Comparison of ENCODE assay signal across 8 cellular contexts in the genomic region with DNA sequence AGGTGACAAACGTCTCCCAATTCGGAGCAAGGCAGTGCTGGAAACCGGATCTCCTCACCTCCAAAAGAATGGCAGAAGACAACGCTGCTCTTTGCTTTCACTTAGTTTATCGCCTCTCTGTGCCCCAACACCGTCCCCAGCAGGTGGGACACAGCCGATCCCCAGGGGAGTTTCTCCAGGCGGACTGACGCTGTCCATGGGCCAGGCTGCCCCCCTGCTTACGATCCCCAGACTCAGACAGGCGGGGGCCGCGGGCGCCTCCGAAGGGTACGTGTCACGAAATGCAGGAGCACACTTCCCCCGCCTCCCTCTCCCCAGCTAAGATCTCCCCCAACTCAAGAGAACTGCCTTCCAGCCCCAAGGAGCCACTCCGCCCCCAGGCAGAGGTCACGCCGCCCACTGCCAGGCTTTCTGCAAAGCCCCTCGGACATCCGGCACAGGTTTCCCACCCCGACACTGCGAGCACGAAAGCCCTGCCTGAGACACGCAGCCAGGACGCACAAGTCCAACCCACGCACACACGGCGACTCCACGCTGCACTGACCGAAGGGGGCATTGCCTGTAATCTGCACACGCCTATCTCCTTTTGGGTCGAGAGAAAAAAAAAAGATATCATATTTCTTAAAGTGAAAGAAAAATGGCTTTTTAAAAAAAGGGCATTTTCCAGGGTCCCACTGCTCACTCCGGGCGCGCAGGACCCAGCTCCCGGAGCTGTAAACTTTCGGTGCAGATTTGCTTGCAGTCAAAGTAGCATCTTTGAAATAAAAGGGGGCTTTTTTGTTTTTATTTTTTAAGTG. TPM values are rescaled to one million over a fixed set of nuclear protein-coding genes. Genes with fewer than 3 reads are reported as not detected.
DNase-seq lines count a peak whose midpoint lies in the region; ATAC-seq, FAIRE-seq and TF ChIP-seq lines count a peak whose summit lies in the region.

No MANE protein-coding gene starts in this region.

- DNase-seq in Caco-2 (peak; percentile 72 to 81), GM23248 (peak; percentile 94), NT2/D1 (ENCODE audit: low read depth, low spot score) (no peak), cerebellar cortex (ENCODE audit: low spot score) (peak; percentile 79), keratinocyte (ENCODE audit: low read depth, low spot score) (no peak)

- no peaks in the 10 kb centered on the region for H3K27me3 Mint-ChIP-seq in Caco-2 (ENCODE audit: insufficient read depth, unreplicated experiment)

- ATAC-seq in GM21737 (IDR thresholded peaks at IDR 0.05; ENCODE audit: unreplicated experiment) (no peak), HG03039 (IDR thresholded peaks at IDR 0.05; ENCODE audit: unreplicated experiment) (no peak)

- H3K4me2 ChIP-seq in GM23248 (ENCODE audit: unreplicated experiment) (peak overlapping the region; percentile 93), keratinocyte (ENCODE audit: control insufficient read depth, extremely low read depth, insufficient read depth, low read depth, low read length) (peak overlapping the region; percentile 73)

- H3F3A ChIP-seq in GM23248 (ENCODE audit: insufficient read depth), result peaks cover 40% of the 10 kb centered on the region

- peak overlapping the region; percentile 63 for H2AFZ ChIP-seq in GM23248
- no peak overlapping the region for H2AFZ ChIP-seq in keratinocyte (ENCODE audit: control insufficient read depth, low read length)

- H3K9ac ChIP-seq in GM23248, result peak overlapping the region; percentile 95
- H3K9ac ChIP-seq in NT2/D1 (ENCODE audit: insufficient read length, low read depth), result peak overlapping the region; percentile 88
- peak overlapping the region; percentile 93 for H3K9ac ChIP-seq in keratinocyte (ENCODE audit: control insufficient read depth, extremely low read depth, insufficient read depth, low read length)
- H3K9ac ChIP-seq in skeletal muscle tissue (ENCODE audit: low read depth in 1 of 3, low read length in 3 of 3), result peak overlapping the region; percentile 92 to 99 (median 97)

- 1 to 2% methylated on average over 36 to 40 of the region's 40 CpGs for WGBS in GM23248 (ENCODE audit: low coverage in 1 of 2, low lambda C conversion rate in 2 of 2, missing lambda C conversion rate in 2 of 2), 2 experiments

- no TSS peak for BruUV-seq in Caco-2 (replicated peaks; lab: Mats Ljungman, UMichigan)

- dilution Hi-C loops in keratinocyte (cut with MboI; ENCODE audit: extremely low pct_ligation_motif_present, low sequenced_read_pairs), result no loop called here

- H3K36me3 ChIP-seq in Caco-2 (ENCODE audit: control insufficient read depth, insufficient read depth, low read length) (0 out of 2 replicates have a peak, but pooled peaks cover 5% of the 10 kb centered on the region), GM23248 (ENCODE audit: low read depth) (peaks cover 23% of the 10 kb centered on the region), NT2/D1 (ENCODE audit: insufficient read depth, insufficient read length, low read length) (peaks cover 37% of the 10 kb centered on the region), keratinocyte (ENCODE audit: control insufficient read depth in 2 of 2, extremely low read depth in 1 of 2, insufficient read depth in 2 of 2, low read length in 2 of 2) (peaks cover 7 to 11% of the 10 kb centered on the region in 2 experiments), skeletal muscle tissue (ENCODE audit: control insufficient read depth in 3 of 3, insufficient read depth in 3 of 3, low read length in 3 of 3) (peaks cover 7 to 14% (median 8%) of the 10 kb centered on the region in 3 donors)

- no peak for FAIRE-seq in keratinocyte (lab: Jason Lieb, UNC)

- peaks cover 52% of the 10 kb centered on the region for H3K36me3 Mint-ChIP-seq in Caco-2 (ENCODE audit: insufficient read depth, unreplicated experiment)

- H3K27ac ChIP-seq in GM23248 (peak overlapping the region; percentile 95), keratinocyte (ENCODE audit: control insufficient read depth, insufficient read depth, low read length) (peak overlapping the region; percentile 85), skeletal muscle tissue (ENCODE audit: low read depth, low read length) (peak overlapping the region; percentile 91)

- POLR2A ChIA-PET in Caco-2 (lab: Charles Lee), result no interaction called here

- H3K9me3 ChIP-seq in Caco-2 (no peaks in the 10 kb centered on the region), GM23248 (ENCODE audit: low read depth) (no peaks in the 10 kb centered on the region), NT2/D1 (ENCODE audit: insufficient read depth, low read length) (no peaks in the 10 kb centered on the region), keratinocyte (ENCODE audit: control insufficient read depth, low read depth, low read length) (no peaks in the 10 kb centered on the region), skeletal muscle tissue (ENCODE audit: control insufficient read depth in 3 of 3, low read length in 3 of 3) (no peaks in the 10 kb centered on the region)

- H3K79me2 ChIP-seq in GM23248 (ENCODE audit: insufficient read depth), result peaks cover 68% of the 10 kb centered on the region
- H3K79me2 ChIP-seq in keratinocyte (ENCODE audit: control insufficient read depth, insufficient read depth, low read length), result peaks cover 65% of the 10 kb centered on the region

- H3K4me1 Mint-ChIP-seq in Caco-2 (ENCODE audit: low read depth, unreplicated experiment), result peaks cover 13% of the 10 kb centered on the region

- H3K4me3 ChIP-seq in Caco-2 (ENCODE audit: low read depth, low read length) (peak overlapping the region; percentile 84), GM23248 (peak overlapping the region; percentile 100), NT2/D1 (ENCODE audit: insufficient read length, low read depth) (peak overlapping the region; percentile 88), keratinocyte (ENCODE audit: control insufficient read depth in 2 of 3, extremely low read depth in 1 of 3, insufficient read depth in 2 of 3, low read depth in 1 of 3, low read length in 3 of 3) (peak overlapping the region; percentile 78 to 86 (median 80)), skeletal muscle tissue (ENCODE audit: low read length in 3 of 3) (peak overlapping the region; percentile 93 to 97 (median 96))

- H4K20me1 ChIP-seq in GM23248 (ENCODE audit: insufficient read depth), result peaks cover 4% of the 10 kb centered on the region; the same call in 1 of the 2 replicates
- H4K20me1 ChIP-seq in keratinocyte (ENCODE audit: control insufficient read depth, extremely low read depth, insufficient read depth, low read length), result peaks cover 5% of the 10 kb centered on the region

- in situ Hi-C loops in GM23248 (cut with MboI), result no loop called here

- intact Hi-C loops in Caco-2 (cut with micrococcal nuclease; ENCODE audit: unreplicated experiment), result loop anchor here (1.0 kb wide), 1 partner anchor 206 kb away; no protein-coding TSS in a partner anchor

- H3K4me1 ChIP-seq in Caco-2 (peaks cover 17% of the 10 kb centered on the region), GM23248 (ENCODE audit: insufficient read depth) (peaks cover 24% of the 10 kb centered on the region), NT2/D1 (ENCODE audit: insufficient read depth, insufficient read length) (peaks cover 7% of the 10 kb centered on the region), keratinocyte (ENCODE audit: control insufficient read depth, extremely low read depth, insufficient read depth, low read length) (peaks cover 26% of the 10 kb centered on the region), skeletal muscle tissue (ENCODE audit: control insufficient read depth in 3 of 3, insufficient read depth in 3 of 3, low read length in 3 of 3) (peaks cover 20 to 30% (median 29%) of the 10 kb centered on the region in 3 donors)

- H3K9me2 ChIP-seq in GM23248 (ENCODE audit: insufficient read depth), result no peaks in the 10 kb centered on the region

- no peak overlapping the region for H3K4me3 Mint-ChIP-seq in Caco-2 (ENCODE audit: unreplicated experiment)

- H3K27me3 ChIP-seq in Caco-2 (replicated peaks; ENCODE audit: control insufficient read depth, insufficient read depth, low read length) (no peaks in the 10 kb centered on the region), GM23248 (replicated peaks; ENCODE audit: insufficient read depth) (no peaks in the 10 kb centered on the region), NT2/D1 (ENCODE audit: insufficient read depth, insufficient read length) (peaks cover 10% of the 10 kb centered on the region), keratinocyte (ENCODE audit: control insufficient read depth, extremely low read depth, insufficient read depth, low read length) (no peaks in the 10 kb centered on the region), skeletal muscle tissue (ENCODE audit: control insufficient read depth in 3 of 3, insufficient read depth in 3 of 3, low read length in 3 of 3) (no peaks in the 10 kb centered on the region)

- CTCF ChIA-PET in Caco-2 (lab: Charles Lee), result interaction anchor here (0.7 to 1.6 kb wide), 2 partner anchors 197 to 660 kb away, joined by 3 to 8 read pairs; no protein-coding TSS in a partner anchor

- H3K9me1 ChIP-seq in keratinocyte (ENCODE audit: control insufficient read depth, extremely low read depth, insufficient read depth, low read length), result no peaks in the 10 kb centered on the region

- H3K9me3 Mint-ChIP-seq in Caco-2 (ENCODE audit: unreplicated experiment), result no peaks in the 10 kb centered on the region

- TF ChIP-seq CTCF in Caco-2 (IDR thresholded peaks at IDR 0.05; ENCODE audit: insufficient read depth in 1 of 2, low read depth in 1 of 2, low read length in 1 of 2, severe bottlenecking in 1 of 2, unreplicated experiment in 1 of 2) (peak in 1 of 2 experiments; percentile 43), keratinocyte (optimal IDR thresholded peaks at IDR 0.05 in 1 of 3, IDR thresholded peaks at IDR 0.05 in 1 of 3, conservative IDR thresholded peaks at IDR 0.05 in 1 of 3; ENCODE audit: extremely low read depth in 1 of 3, insufficient read depth in 2 of 3, low read length in 3 of 3) (peak in 2 of 3 experiments; percentile 0 to 46)

- no peak overlapping the region for H3K27ac Mint-ChIP-seq in Caco-2 (ENCODE audit: unreplicated experiment)

RNA-seq across cellular contexts. Expression of a gene that starts 1.9 kb away (rescaled TPM):
- 28.9 and 32.4 TPM in 2 replicates for total RNA-seq in Caco-2 (2022)
- total RNA-seq in GM23248 (2014; rRNA removed; shearing (Covaris generic)), result 11.6 and 22.3 TPM in 2 replicates
- 11.8 and 12.5 TPM in 2 replicates for polyA plus RNA-seq in GM23248 (2016; fragmentation: Nextera tagmentation; extraction: Ambion mirVana)
- polyA plus RNA-seq in keratinocyte, result 15.3 to 40.6 TPM (median 28.4 TPM) in 3 replicates
- polyA plus RNA-seq in keratinocyte (2011; ENCODE audit: low read depth), result 5.3 TPM
- polyA plus RNA-seq in keratinocyte (2011; cell fraction: cytosol; rRNA removed), result 22.0 and 26.3 TPM in 2 replicates
- polyA plus RNA-seq in keratinocyte (2011; cell fraction: nucleus; rRNA removed), result 33.7 and 34.9 TPM in 2 replicates
- polyA plus RNA-seq in keratinocyte (2012; ENCODE audit: low replicate concordance), result 11.2 and 21.1 TPM in 2 replicates
- 23.6 to 29.2 TPM (median 27.0 TPM) in 3 replicates for polyA minus RNA-seq in keratinocyte
- 14.8 TPM for polyA minus RNA-seq in keratinocyte (2011; cell fraction: cytosol; rRNA and poly(A)+ RNA removed)
- polyA minus RNA-seq in keratinocyte (2011; cell fraction: nucleus; rRNA and poly(A)+ RNA removed), result 14.0 and 22.3 TPM in 2 replicates
- 52.2 TPM for total RNA-seq in skeletal muscle tissue

Comparison
In these comparisons a context has a peak if more than half of its experiments do, and no peak if none do; other contexts are left out.
1. DNase-seq: peak in Caco-2 (2 of 2), GM23248 (single experiment) and cerebellar cortex (single experiment); none in NT2/D1 (single experiment) and keratinocyte (single experiment).
2. Peak in every context shown above with its lines, with median percentiles within 50 percentile points of each other: H3K4me3 ChIP-seq, H3K27ac ChIP-seq and H3K9ac ChIP-seq.